Comparison of ENCODE assay signal across 1 cellular context in the genomic region with DNA sequence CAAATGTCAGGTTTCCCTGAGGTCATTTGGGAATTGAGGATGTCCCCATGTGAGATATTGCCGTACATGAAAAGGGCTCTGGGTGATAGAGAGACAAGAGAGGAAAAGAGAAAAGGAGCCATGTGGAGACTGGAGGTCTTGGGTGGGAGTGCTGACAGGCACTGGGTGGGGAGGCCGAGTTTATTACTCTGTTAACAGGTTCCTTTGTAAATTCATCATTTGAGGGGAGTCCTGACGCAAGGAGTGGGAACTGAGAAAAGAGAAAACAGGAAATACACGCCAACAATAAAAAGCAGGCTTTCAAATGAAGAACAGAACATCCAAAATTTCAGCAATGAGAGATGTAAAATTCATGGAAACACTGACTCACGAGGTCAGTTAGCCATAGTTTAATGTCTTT.
TF ChIP-seq lines count a peak whose summit lies in the region.

No MANE protein-coding gene starts in this region.

TF ChIP-seq in SK-N-SH treated with all-trans-retinoic acid at 6 μM for 48 hours, 23 proteins besides CTCF, POLR2A, EP300 and RAD21 (continued from another document):
- TF ChIP-seq, protein P1, sequence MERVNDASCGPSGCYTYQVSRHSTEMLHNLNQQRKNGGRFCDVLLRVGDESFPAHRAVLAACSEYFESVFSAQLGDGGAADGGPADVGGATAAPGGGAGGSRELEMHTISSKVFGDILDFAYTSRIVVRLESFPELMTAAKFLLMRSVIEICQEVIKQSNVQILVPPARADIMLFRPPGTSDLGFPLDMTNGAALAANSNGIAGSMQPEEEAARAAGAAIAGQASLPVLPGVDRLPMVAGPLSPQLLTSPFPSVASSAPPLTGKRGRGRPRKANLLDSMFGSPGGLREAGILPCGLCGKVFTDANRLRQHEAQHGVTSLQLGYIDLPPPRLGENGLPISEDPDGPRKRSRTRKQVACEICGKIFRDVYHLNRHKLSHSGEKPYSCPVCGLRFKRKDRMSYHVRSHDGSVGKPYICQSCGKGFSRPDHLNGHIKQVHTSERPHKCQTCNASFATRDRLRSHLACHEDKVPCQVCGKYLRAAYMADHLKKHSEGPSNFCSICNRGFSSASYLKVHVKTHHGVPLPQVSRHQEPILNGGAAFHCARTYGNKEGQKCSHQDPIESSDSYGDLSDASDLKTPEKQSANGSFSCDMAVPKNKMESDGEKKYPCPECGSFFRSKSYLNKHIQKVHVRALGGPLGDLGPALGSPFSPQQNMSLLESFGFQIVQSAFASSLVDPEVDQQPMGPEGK (CRISPR knock-in tag; IDR thresholded peaks at IDR 0.05; ENCODE audit: borderline replicate concordance) = no peak
- TF ChIP-seq RARB (CRISPR knock-in tag; IDR thresholded peaks at IDR 0.05) = no peak
- no peak for TF ChIP-seq ZFP3 (CRISPR knock-in tag; IDR thresholded peaks at IDR 0.05)
- TF ChIP-seq, protein P2, sequence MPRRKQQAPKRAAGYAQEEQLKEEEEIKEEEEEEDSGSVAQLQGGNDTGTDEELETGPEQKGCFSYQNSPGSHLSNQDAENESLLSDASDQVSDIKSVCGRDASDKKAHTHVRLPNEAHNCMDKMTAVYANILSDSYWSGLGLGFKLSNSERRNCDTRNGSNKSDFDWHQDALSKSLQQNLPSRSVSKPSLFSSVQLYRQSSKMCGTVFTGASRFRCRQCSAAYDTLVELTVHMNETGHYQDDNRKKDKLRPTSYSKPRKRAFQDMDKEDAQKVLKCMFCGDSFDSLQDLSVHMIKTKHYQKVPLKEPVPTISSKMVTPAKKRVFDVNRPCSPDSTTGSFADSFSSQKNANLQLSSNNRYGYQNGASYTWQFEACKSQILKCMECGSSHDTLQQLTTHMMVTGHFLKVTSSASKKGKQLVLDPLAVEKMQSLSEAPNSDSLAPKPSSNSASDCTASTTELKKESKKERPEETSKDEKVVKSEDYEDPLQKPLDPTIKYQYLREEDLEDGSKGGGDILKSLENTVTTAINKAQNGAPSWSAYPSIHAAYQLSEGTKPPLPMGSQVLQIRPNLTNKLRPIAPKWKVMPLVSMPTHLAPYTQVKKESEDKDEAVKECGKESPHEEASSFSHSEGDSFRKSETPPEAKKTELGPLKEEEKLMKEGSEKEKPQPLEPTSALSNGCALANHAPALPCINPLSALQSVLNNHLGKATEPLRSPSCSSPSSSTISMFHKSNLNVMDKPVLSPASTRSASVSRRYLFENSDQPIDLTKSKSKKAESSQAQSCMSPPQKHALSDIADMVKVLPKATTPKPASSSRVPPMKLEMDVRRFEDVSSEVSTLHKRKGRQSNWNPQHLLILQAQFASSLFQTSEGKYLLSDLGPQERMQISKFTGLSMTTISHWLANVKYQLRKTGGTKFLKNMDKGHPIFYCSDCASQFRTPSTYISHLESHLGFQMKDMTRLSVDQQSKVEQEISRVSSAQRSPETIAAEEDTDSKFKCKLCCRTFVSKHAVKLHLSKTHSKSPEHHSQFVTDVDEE (CRISPR knock-in tag; IDR thresholded peaks at IDR 0.05) = no peak
